In the genomic region with DNA sequence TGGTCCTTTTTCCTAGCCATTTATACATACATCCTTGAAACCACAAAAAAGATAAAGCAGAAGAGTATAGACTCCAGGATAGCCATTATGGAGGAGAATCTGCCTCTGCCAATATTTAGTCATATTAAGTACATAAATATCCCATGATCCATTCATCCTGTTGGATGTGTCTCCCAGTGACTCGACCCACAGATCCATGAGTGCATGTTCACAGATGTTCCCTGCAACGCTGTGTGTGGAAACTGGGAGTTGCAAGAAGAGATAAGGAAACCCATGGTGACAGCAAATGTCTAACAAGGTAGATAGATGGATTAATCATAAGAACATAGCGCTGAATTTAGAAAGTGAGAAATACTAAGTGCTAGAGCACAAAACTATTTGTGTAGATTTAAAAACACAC, we compare ENCODE assay signal across 15 cellular contexts. TPM values are rescaled to one million over a fixed set of nuclear protein-coding genes. Genes with fewer than 3 reads are reported as not detected.
DNase-seq lines count a peak whose midpoint lies in the region; ATAC-seq, FAIRE-seq and TF ChIP-seq lines count a peak whose summit lies in the region.
"Had no signal": no experiment of that assay in that cellular context is flagged by ENCODE, and none has a peak within 500 bp of the region (broad histone marks: within the 10 kb centered on the region; RNA-seq: fewer than 3 reads in every experiment).

No MANE protein-coding gene starts in this region.

- H3K27me3 Mint-ChIP-seq in activated CD8-positive, alpha-beta T cell treated with anti-CD3 and anti-CD28 coated beads for 36 hours, result no peaks in the 10 kb centered on the region
- no peaks in the 10 kb centered on the region for H3K27me3 Mint-ChIP-seq in activated CD8-positive, alpha-beta T cell treated with anti-CD3 and anti-CD28 coated beads, Interleukin-2, amount 10 ng/mL, durations not matched to agents 7 days and 5 days (ENCODE audit: low read depth)
- H3K27me3 Mint-ChIP-seq in activated naive CD8-positive, alpha-beta T cell treated with anti-CD3 and anti-CD28 coated beads, Interleukin-2, amount 50 U/mL, for 24 hours, result no peaks in the 10 kb centered on the region
- H3K27me3 Mint-ChIP-seq: activated CD4-positive, alpha-beta T cell treated with anti-CD3 and anti-CD28 coated beads, Interleukin-2, amount 10 ng/mL, durations not matched to agents 7 days and 5 days had no signal

- H3K4me3 Mint-ChIP-seq in activated CD8-positive, alpha-beta T cell treated with anti-CD3 and anti-CD28 coated beads for 36 hours, result no peak overlapping the region
- no peak overlapping the region for H3K4me3 Mint-ChIP-seq in activated CD8-positive, alpha-beta T cell treated with anti-CD3 and anti-CD28 coated beads, Interleukin-2, amount 10 ng/mL, durations not matched to agents 7 days and 5 days
- no peak overlapping the region for H3K4me3 Mint-ChIP-seq in activated naive CD8-positive, alpha-beta T cell treated with anti-CD3 and anti-CD28 coated beads, Interleukin-2, amount 50 U/mL, for 24 hours

- FAIRE-seq in small intestine (lab: Jason Lieb, UNC), result no peak

- no peak overlapping the region for H2BK12ac ChIP-seq in mesenchymal stem cell (ENCODE audit: low read length in 2 of 2)

- POLR2A ChIA-PET in activated CD8-positive, alpha-beta T cell treated with anti-CD3 and anti-CD28 coated beads for 36 hours (lab: Charles Lee), result no interaction called here
- POLR2A ChIA-PET in activated CD8-positive, alpha-beta T cell treated with anti-CD3 and anti-CD28 coated beads, Interleukin-2, amount 10 ng/mL, durations not matched to agents 7 days and 5 days (lab: Charles Lee), result no interaction called here
- POLR2A ChIA-PET in IMR-90 (lab: Charles Lee; ENCODE audit: unreplicated experiment), result no interaction called here

- CTCF ChIA-PET in activated CD8-positive, alpha-beta T cell treated with anti-CD3 and anti-CD28 coated beads for 36 hours (lab: Charles Lee), result no interaction called here
- CTCF ChIA-PET in activated CD8-positive, alpha-beta T cell treated with anti-CD3 and anti-CD28 coated beads, Interleukin-2, amount 10 ng/mL, durations not matched to agents 7 days and 5 days (lab: Charles Lee), result no interaction called here
- CTCF ChIA-PET in IMR-90 (lab: Yijun Ruan, JAX), result no interaction called here

- peaks cover 31% of the 10 kb centered on the region for H3K4me1 ChIP-seq in IMR-90 (ENCODE audit: control insufficient read depth, insufficient read depth, low read length)
- peaks cover 7% of the 10 kb centered on the region for H3K4me1 ChIP-seq in mesenchymal stem cell (ENCODE audit: control insufficient read depth, insufficient read depth, low read depth, low read length)
- H3K4me1 ChIP-seq in small intestine (ENCODE audit: control insufficient read depth in 2 of 2, insufficient read depth in 1 of 2, low read depth in 1 of 2, low read length in 1 of 2), result peaks cover 16 to 23% of the 10 kb centered on the region in 2 donors
- peaks cover 0 to 30% (median 0%) of the 10 kb centered on the region in 4 donors for H3K4me1 ChIP-seq in tibial nerve
- peaks cover 7% of the 10 kb centered on the region for H3K4me1 ChIP-seq in right cardiac atrium (ENCODE audit: control insufficient read depth, insufficient read depth, low read length)

- H2BK15ac ChIP-seq in IMR-90 (ENCODE audit: low read depth, low read length) (peak overlapping the region; percentile 33; the same call in 2 of the 3 replicates), mesenchymal stem cell (ENCODE audit: low read depth, poor library complexity, severe bottlenecking) (no peak overlapping the region)

- peak overlapping the region; percentile 8 to 38; a peak in 2 of 4 replicates for H4K8ac ChIP-seq in IMR-90 (ENCODE audit: low read depth in 2 of 2, low read length in 2 of 2)
- no peak overlapping the region for H4K8ac ChIP-seq in mesenchymal stem cell (ENCODE audit: low read length)

- intact Hi-C loops in activated CD8-positive, alpha-beta T cell treated with anti-CD3 and anti-CD28 coated beads for 36 hours (cut with micrococcal nuclease), result loop anchor here (1.0 to 5.0 kb wide), 2 partner anchors 18 to 46 kb away; no protein-coding TSS in a partner anchor
- intact Hi-C loops in IMR-90 (cut with micrococcal nuclease) (loop anchor here (5.0 kb wide), 1 partner anchor 34 kb away; a partner anchor contains a TSS), right cardiac atrium (cut with DNase I) (no loop called here)

- peaks cover 53% of the 10 kb centered on the region for H3K4me1 Mint-ChIP-seq in activated CD8-positive, alpha-beta T cell treated with anti-CD3 and anti-CD28 coated beads for 36 hours (ENCODE audit: low read depth)
- peaks cover 39% of the 10 kb centered on the region for H3K4me1 Mint-ChIP-seq in activated CD8-positive, alpha-beta T cell treated with anti-CD3 and anti-CD28 coated beads, Interleukin-2, amount 10 ng/mL, durations not matched to agents 7 days and 5 days (ENCODE audit: low read depth)
- H3K4me1 Mint-ChIP-seq in activated naive CD8-positive, alpha-beta T cell treated with anti-CD3 and anti-CD28 coated beads, Interleukin-2, amount 50 U/mL, for 24 hours, result peaks cover 58% of the 10 kb centered on the region

- peaks cover 26% of the 10 kb centered on the region for H3K9me1 ChIP-seq in IMR-90 (ENCODE audit: insufficient read depth, low read length)

- peak overlapping the region; percentile 77; the same call in 1 of the 2 replicates for H2BK20ac ChIP-seq in IMR-90 (ENCODE audit: low read depth, low read length)

- H3K27me3 ChIP-seq in IMR-90 (ENCODE audit: control insufficient read depth, insufficient read depth, low read length) (no peaks in the 10 kb centered on the region), mesenchymal stem cell (ENCODE audit: control insufficient read depth in 1 of 2, insufficient read depth in 1 of 2, low read length in 2 of 2) (no peaks in the 10 kb centered on the region), small intestine (ENCODE audit: control insufficient read depth in 2 of 2, insufficient read depth in 2 of 2, low read length in 2 of 2) (no peaks in the 10 kb centered on the region), tibial nerve (peaks cover 0 to 2% of the 10 kb centered on the region in 2 donors), right cardiac atrium (ENCODE audit: control insufficient read depth, insufficient read depth) (no peaks in the 10 kb centered on the region)

- H3K9ac ChIP-seq in IMR-90 (ENCODE audit: low read depth, low read length), result no peak overlapping the region
- H3K9ac ChIP-seq in mesenchymal stem cell (ENCODE audit: low read length), result no peak overlapping the region

- H3K14ac ChIP-seq in IMR-90 (replicated peaks; ENCODE audit: low read depth, low read length) (peak overlapping the region; percentile 81), mesenchymal stem cell (ENCODE audit: low read length in 2 of 2) (no peak overlapping the region)

- no peak for TF ChIP-seq RAD21 in IMR-90 (IDR thresholded peaks at IDR 0.05; ENCODE audit: low read length)

- H3K9me3 Mint-ChIP-seq in activated CD8-positive, alpha-beta T cell treated with anti-CD3 and anti-CD28 coated beads for 36 hours, result no peaks in the 10 kb centered on the region
- H3K9me3 Mint-ChIP-seq in activated CD8-positive, alpha-beta T cell treated with anti-CD3 and anti-CD28 coated beads, Interleukin-2, amount 10 ng/mL, durations not matched to agents 7 days and 5 days (ENCODE audit: insufficient read depth), result no peaks in the 10 kb centered on the region
- H3K9me3 Mint-ChIP-seq in activated naive CD8-positive, alpha-beta T cell treated with anti-CD3 and anti-CD28 coated beads, Interleukin-2, amount 50 U/mL, for 24 hours, result no peaks in the 10 kb centered on the region
- H3K9me3 Mint-ChIP-seq: T-helper 1 cell treated with Interleukin-12 subunit alpha and Interleukin-12 subunit beta and Interleukin-4 antibody, amounts not matched to agents 30 μg/mL and 1 μg/mL, for 36 hours had no signal

- H2BK120ac ChIP-seq in IMR-90 (ENCODE audit: low read depth, low read length) (peak overlapping the region; percentile 73; the same call in 1 of the 2 replicates), mesenchymal stem cell (ENCODE audit: low read depth, low read length) (no peak overlapping the region)

- no CpG with 5 or more reads among the region's 3 CpGs for WGBS in IMR-90 (ENCODE audit: extremely low coverage in 2 of 2, insufficient read length in 1 of 2), 2 experiments
- WGBS in mesenchymal stem cell, result 24% methylated on average over 2 of the region's 3 CpGs
- 66 to 72% (median 69%) methylated on average over 3 of the region's 3 CpGs for WGBS in small intestine, 3 donors
- 96 to 97% methylated on average over 3 of the region's 3 CpGs for WGBS in tibial nerve, 2 donors
- 58% methylated on average over 3 of the region's 3 CpGs for WGBS in right cardiac atrium

- no peak overlapping the region for H3K56ac ChIP-seq in IMR-90 (ENCODE audit: extremely low read depth, insufficient read depth, low read length)

- no peaks in the 10 kb centered on the region; the same call in 1 of the 2 replicates for H4K20me1 ChIP-seq in IMR-90 (ENCODE audit: insufficient read depth, low read length)

- H4K91ac ChIP-seq in IMR-90 (ENCODE audit: insufficient read depth, low read depth, low read length) (no peak overlapping the region; the same call in 1 of the 2 replicates), mesenchymal stem cell (ENCODE audit: low read length) (no peak overlapping the region)

- H3K18ac ChIP-seq in IMR-90 (ENCODE audit: low read depth, low read length) (peak overlapping the region; percentile 91; the same call in 1 of the 2 replicates), mesenchymal stem cell (ENCODE audit: low read depth in 1 of 2, low read length in 2 of 2) (no peak overlapping the region)

- H3K79me1 ChIP-seq in IMR-90 (ENCODE audit: low read depth in 1 of 2, low read length in 2 of 2), result peaks cover 37 to 74% of the 10 kb centered on the region in 2 experiments
- peaks cover 29% of the 10 kb centered on the region for H3K79me1 ChIP-seq in mesenchymal stem cell (replicated peaks; ENCODE audit: low read length, poor library complexity, severe bottlenecking)

- H2AK9ac ChIP-seq in IMR-90 (replicated peaks; ENCODE audit: low read depth, low read length, poor library complexity), result no peak overlapping the region

- TF ChIP-seq EP300 in tibial nerve (IDR thresholded peaks at IDR 0.05), result no peak

- H3K23ac ChIP-seq in IMR-90 (ENCODE audit: low read depth, low read length) (peak overlapping the region; percentile 50; the same call in 1 of the 2 replicates), mesenchymal stem cell (ENCODE audit: low read length in 2 of 2) (no peak overlapping the region)

- ATAC-seq in activated CD8-positive, alpha-beta T cell treated with anti-CD3 and anti-CD28 coated beads for 36 hours, result no peak
- ATAC-seq in activated CD8-positive, alpha-beta T cell treated with anti-CD3 and anti-CD28 coated beads, Interleukin-2, amount 10 ng/mL, durations not matched to agents 7 days and 5 days, result no peak
- ATAC-seq in IMR-90 (ENCODE audit: low read depth), result no peak
- no peak for ATAC-seq in activated naive CD8-positive, alpha-beta T cell treated with anti-CD3 and anti-CD28 coated beads, Interleukin-2, amount 50 U/mL, for 24 hours
- no peak for ATAC-seq in right cardiac atrium

- H3K36me3 ChIP-seq in IMR-90 (ENCODE audit: control insufficient read depth, insufficient read depth, low read length) (peaks cover 4% of the 10 kb centered on the region; the same call in 1 of the 2 replicates), mesenchymal stem cell (ENCODE audit: control insufficient read depth in 1 of 2, insufficient read depth in 2 of 2, low read depth in 1 of 2, low read length in 2 of 2) (peaks cover 0 to 2% of the 10 kb centered on the region in 2 experiments), small intestine (ENCODE audit: control insufficient read depth in 2 of 2, insufficient read depth in 2 of 2, low read length in 2 of 2) (no peaks in the 10 kb centered on the region), tibial nerve (no peaks in the 10 kb centered on the region)

- H3K9me3 ChIP-seq in IMR-90 (ENCODE audit: control insufficient read depth, insufficient read depth, low read length), result no peaks in the 10 kb centered on the region
- H3K9me3 ChIP-seq in mesenchymal stem cell (ENCODE audit: control insufficient read depth, low read length), result no peaks in the 10 kb centered on the region
- no peaks in the 10 kb centered on the region for H3K9me3 ChIP-seq in small intestine (ENCODE audit: control insufficient read depth, low read depth)
- no peaks in the 10 kb centered on the region for H3K9me3 ChIP-seq in tibial nerve
- no peaks in the 10 kb centered on the region for H3K9me3 ChIP-seq in right cardiac atrium (ENCODE audit: control insufficient read depth, low read length)
- H3K9me3 ChIP-seq: psoas muscle had no signal

- no peak for TF ChIP-seq CTCF in activated CD8-positive, alpha-beta T cell treated with anti-CD3 and anti-CD28 coated beads for 36 hours (IDR thresholded peaks at IDR 0.05)
- no peak for TF ChIP-seq CTCF in IMR-90 (conservative IDR thresholded peaks at IDR 0.05; ENCODE audit: low read depth, low read length)
- no peak for TF ChIP-seq CTCF in tibial nerve (IDR thresholded peaks at IDR 0.05)

- H3K4me3 ChIP-seq in IMR-90 (ENCODE audit: insufficient read depth, low read depth, low read length), result no peak overlapping the region
- H3K4me3 ChIP-seq in mesenchymal stem cell (ENCODE audit: insufficient read depth in 1 of 2, low read depth in 1 of 2, low read length in 2 of 2), result no peak overlapping the region
- H3K4me3 ChIP-seq in small intestine (ENCODE audit: low read depth in 1 of 2, low read length in 2 of 2), result no peak overlapping the region
- H3K4me3 ChIP-seq in tibial nerve, result no peak overlapping the region
- no peak overlapping the region for H3K4me3 ChIP-seq in right cardiac atrium (ENCODE audit: low read length)
- H3K4me3 ChIP-seq: psoas muscle had no signal

- H3K27ac Mint-ChIP-seq in activated CD8-positive, alpha-beta T cell treated with anti-CD3 and anti-CD28 coated beads for 36 hours, result peak overlapping the region; percentile 89
- H3K27ac Mint-ChIP-seq in activated CD8-positive, alpha-beta T cell treated with anti-CD3 and anti-CD28 coated beads, Interleukin-2, amount 10 ng/mL, durations not matched to agents 7 days and 5 days, result no peak overlapping the region
- H3K27ac Mint-ChIP-seq in activated naive CD8-positive, alpha-beta T cell treated with anti-CD3 and anti-CD28 coated beads, Interleukin-2, amount 50 U/mL, for 24 hours, result peak overlapping the region; percentile 85

- peak overlapping the region; percentile 86; the same call in 1 of the 2 replicates for H4K5ac ChIP-seq in IMR-90 (ENCODE audit: low read depth, low read length)

- TF ChIP-seq POLR2A in IMR-90 (IDR thresholded peaks at IDR 0.05; ENCODE audit: low read depth, low read length) (no peak), tibial nerve (IDR thresholded peaks at IDR 0.05) (no peak)

- BruUV-seq in IMR-90 (replicated peaks; lab: Mats Ljungman, UMichigan), result no TSS peak

- H3K27ac ChIP-seq in IMR-90 (ENCODE audit: insufficient read depth, low read length), result no peak overlapping the region
- H3K27ac ChIP-seq in mesenchymal stem cell (ENCODE audit: low read length, poor library complexity, severe bottlenecking), result no peak overlapping the region
- no peak overlapping the region for H3K27ac ChIP-seq in small intestine (ENCODE audit: low read depth in 1 of 2, low read length in 1 of 2)
- H3K27ac ChIP-seq in tibial nerve, result no peak overlapping the region
- H3K27ac ChIP-seq in right cardiac atrium (ENCODE audit: low read length), result no peak overlapping the region
- H3K27ac ChIP-seq: psoas muscle had no signal

- H2AFZ ChIP-seq in IMR-90 (replicated peaks; ENCODE audit: low read length, poor library complexity) (no peak overlapping the region), mesenchymal stem cell (ENCODE audit: low read depth, low read length) (no peak overlapping the region)

- H2AK5ac ChIP-seq in IMR-90 (ENCODE audit: low read depth, low read length), result peak overlapping the region; percentile 76
- no peak overlapping the region for H2AK5ac ChIP-seq in mesenchymal stem cell (ENCODE audit: low read length, severe bottlenecking)

- H3K36me3 Mint-ChIP-seq in activated CD8-positive, alpha-beta T cell treated with anti-CD3 and anti-CD28 coated beads for 36 hours (ENCODE audit: low read depth), result peaks cover 9% of the 10 kb centered on the region
- H3K36me3 Mint-ChIP-seq in activated CD8-positive, alpha-beta T cell treated with anti-CD3 and anti-CD28 coated beads, Interleukin-2, amount 10 ng/mL, durations not matched to agents 7 days and 5 days (ENCODE audit: low read depth), result peaks cover 21% of the 10 kb centered on the region
- peaks cover 12% of the 10 kb centered on the region for H3K36me3 Mint-ChIP-seq in activated naive CD8-positive, alpha-beta T cell treated with anti-CD3 and anti-CD28 coated beads, Interleukin-2, amount 50 U/mL, for 24 hours (ENCODE audit: low read depth)

- H3K4ac ChIP-seq in IMR-90 (ENCODE audit: low read depth, low read length), result peak overlapping the region; percentile 74
- H3K4ac ChIP-seq in mesenchymal stem cell (ENCODE audit: low read depth in 1 of 2, low read length in 2 of 2), result no peak overlapping the region

- in situ Hi-C loops in IMR-90 (cut with MboI; ENCODE audit: low sequenced_read_pairs), result no loop called here

- H2BK5ac ChIP-seq in IMR-90 (ENCODE audit: low read depth, low read length, poor library complexity, severe bottlenecking) (peak overlapping the region; percentile 7), mesenchymal stem cell (ENCODE audit: low read depth, low read length, poor library complexity, severe bottlenecking) (no peak overlapping the region)

- dilution Hi-C loops in IMR-90 (cut with HindIII; ENCODE audit: low sequenced_read_pairs, unreplicated experiment), result no loop called here

- DNase-seq in activated CD8-positive, alpha-beta T cell treated with anti-CD3 and anti-CD28 coated beads for 36 hours, result no peak
- no peak for DNase-seq in activated CD8-positive, alpha-beta T cell treated with anti-CD3 and anti-CD28 coated beads, Interleukin-2, amount 10 ng/mL, durations not matched to agents 7 days and 5 days
- peak; percentile 82 for DNase-seq in IMR-90
- no peak for DNase-seq in activated naive CD8-positive, alpha-beta T cell treated with anti-CD3 and anti-CD28 coated beads, Interleukin-2, amount 50 U/mL, for 24 hours
- DNase-seq in mesenchymal stem cell, result peak; percentile 30
- DNase-seq in small intestine, result no peak
- no peak for DNase-seq in tibial nerve (ENCODE audit: low spot score in 2 of 2)
- no peak for DNase-seq in right cardiac atrium
- DNase-seq: activated CD4-positive, alpha-beta T cell treated with anti-CD3 and anti-CD28 coated beads, Interleukin-2, amount 10 ng/mL, durations not matched to agents 7 days and 5 days; activated effector memory CD4-positive, alpha-beta T cell treated with anti-CD3 and anti-CD28 coated beads, Interleukin-2, amount 50 U/mL, for 16 hours; GF-D8; MM.1S; NCI-H82; psoas muscle had no signal

- peak overlapping the region; percentile 44; the same call in 1 of the 2 replicates for H3K4me2 ChIP-seq in IMR-90 (ENCODE audit: low read depth, low read length)
- no peak overlapping the region for H3K4me2 ChIP-seq in mesenchymal stem cell (ENCODE audit: low read length, poor library complexity, severe bottlenecking)

RNA-seq across cellular contexts. Expression of a gene that starts 34.5 kb away (rescaled TPM):
- total RNA-seq in activated CD8-positive, alpha-beta T cell treated with anti-CD3 and anti-CD28 coated beads for 36 hours, result 10 to 100 TPM; 32.8 to 33.9 TPM
- total RNA-seq in activated CD8-positive, alpha-beta T cell treated with anti-CD3 and anti-CD28 coated beads, Interleukin-2, amount 10 ng/mL, durations not matched to agents 7 days and 5 days, result 10 to 100 TPM; 33.4 to 34.8 TPM
- total RNA-seq in IMR-90 (2012; rRNA removed) (11.8 and 25.8 TPM in 2 replicates), tibial nerve (10 to 100 TPM in 3 of 4 donors, 1 to 10 TPM in 1; 8.5 to 13.5 (median 12.0) TPM), right cardiac atrium (10 to 100 TPM in 2 of 4 donors, 1 to 10 TPM in 2; 9.0 to 10.4 (median 10.1) TPM)
- polyA plus RNA-seq in IMR-90 (2012; rRNA removed) (12.8 and 16.4 TPM in 2 replicates), small intestine (10 to 100 TPM; 41.0 to 68.7 (median 41.6) TPM), right cardiac atrium (10.5 TPM)
- polyA plus RNA-seq in IMR-90 (2012; cell fraction: cytosol; rRNA removed), result 2.3 and 4.0 TPM in 2 replicates
- 0.84 and 11.9 TPM in 2 replicates for polyA plus RNA-seq in IMR-90 (2012; cell fraction: nucleus; rRNA removed; ENCODE audit: low replicate concordance)
- 18.3 TPM for polyA plus RNA-seq in mesenchymal stem cell (2013, experiment 1 of 2)
- 18.5 TPM for polyA plus RNA-seq in mesenchymal stem cell (2013, experiment 2 of 2)

Comparison
In these comparisons a context has a peak if more than half of its experiments do, and no peak if none do; other contexts are left out.
1. DNase-seq: peak in IMR-90 (single experiment) and mesenchymal stem cell (single experiment); none in activated CD8-positive, alpha-beta T cell treated with anti-CD3 and anti-CD28 coated beads for 36 hours (single experiment), activated CD8-positive, alpha-beta T cell treated with anti-CD3 and anti-CD28 coated beads, Interleukin-2, amount 10 ng/mL, durations not matched to agents 7 days and 5 days (single experiment), activated naive CD8-positive, alpha-beta T cell treated with anti-CD3 and anti-CD28 coated beads, Interleukin-2, amount 50 U/mL, for 24 hours (single experiment), small intestine (single experiment), tibial nerve (0 of 2) and right cardiac atrium (0 of 3).
2. intact Hi-C loops: an anchor here in activated CD8-positive, alpha-beta T cell treated with anti-CD3 and anti-CD28 coated beads for 36 hours (1.0 to 5.0 kb wide) and IMR-90 (5.0 kb wide); none called in right cardiac atrium.